Comparison of ENCODE assay signal across 10 cellular contexts in the genomic region with DNA sequence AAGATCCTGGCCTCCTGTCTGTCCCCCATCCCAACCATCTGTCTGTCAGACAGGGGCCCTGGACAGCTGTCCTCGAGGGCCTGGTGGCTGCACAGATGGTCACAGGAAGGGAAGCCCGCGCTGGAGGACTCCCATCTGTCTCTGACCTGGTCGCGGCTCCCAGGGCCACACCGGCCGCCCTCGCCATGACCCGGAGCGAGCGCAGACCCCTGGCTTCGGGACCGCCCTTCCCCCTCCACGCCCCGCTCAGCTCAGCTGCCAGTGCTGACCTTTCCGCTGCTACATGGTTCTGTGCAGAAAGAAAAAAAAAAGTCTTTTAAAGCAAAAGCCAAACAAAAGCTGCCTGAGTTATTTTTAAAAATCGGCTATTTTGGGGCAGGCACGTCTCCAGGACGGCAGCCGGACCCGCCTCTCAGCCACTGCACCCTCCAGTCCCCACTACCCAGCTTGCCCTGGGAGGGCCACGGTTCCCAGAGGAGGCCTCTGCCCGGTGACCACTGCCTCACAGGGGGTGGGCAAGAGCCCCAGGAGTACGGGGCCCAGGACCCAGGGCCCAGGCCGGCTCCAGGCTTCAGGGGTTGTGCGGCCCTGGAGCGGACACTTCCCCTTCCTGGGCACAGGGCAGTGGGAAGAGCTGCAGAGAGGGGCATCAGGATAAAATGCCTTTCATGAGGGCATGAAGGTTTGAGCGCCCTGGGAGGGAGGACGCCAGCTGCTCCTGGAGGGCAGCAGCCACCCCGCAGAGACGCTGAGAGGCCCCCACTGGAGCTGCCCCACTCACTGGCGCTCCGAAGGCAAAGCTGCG. TPM values are rescaled to one million over a fixed set of nuclear protein-coding genes. Genes with fewer than 3 reads are reported as not detected.
DNase-seq lines count a peak whose midpoint lies in the region; ATAC-seq and TF ChIP-seq lines count a peak whose summit lies in the region.
"Had no signal": no experiment of that assay in that cellular context is flagged by ENCODE, and none has a peak within 500 bp of the region (broad histone marks: within the 10 kb centered on the region; RNA-seq: fewer than 3 reads in every experiment).

No MANE protein-coding gene starts in this region.

- POLR2A ChIA-PET in IMR-90 (lab: Charles Lee; ENCODE audit: unreplicated experiment) (no interaction called here), HEK293T (lab: Yijun Ruan, JAX) (no interaction called here)

- H3K14ac ChIP-seq in IMR-90 (replicated peaks; ENCODE audit: low read depth, low read length) (peak overlapping the region; percentile 52), mesenchymal stem cell (ENCODE audit: low read length in 2 of 2) (peak overlapping the region in 1 of 2 experiments; percentile 68)

- H3K4me3 ChIP-seq in IMR-90 (ENCODE audit: insufficient read depth, low read depth, low read length) (no peak overlapping the region), mesenchymal stem cell (ENCODE audit: insufficient read depth in 1 of 2, low read depth in 1 of 2, low read length in 2 of 2) (peak overlapping the region in 1 of 2 experiments; percentile 41)

- H3K9me3 ChIP-seq in IMR-90 (ENCODE audit: control insufficient read depth, insufficient read depth, low read length) (no peaks in the 10 kb centered on the region), mesenchymal stem cell (ENCODE audit: control insufficient read depth, low read length) (no peaks in the 10 kb centered on the region)

- H3K18ac ChIP-seq in IMR-90 (ENCODE audit: low read depth, low read length) (no peak overlapping the region; the same call in 1 of the 2 replicates), mesenchymal stem cell (ENCODE audit: low read depth in 1 of 2, low read length in 2 of 2) (peak overlapping the region; percentile 50 to 92)

- ATAC-seq in IMR-90 (ENCODE audit: low read depth): peak; percentile 8
- no peak for ATAC-seq in GM18520 (IDR thresholded peaks at IDR 0.05; ENCODE audit: unreplicated experiment)

- H3K27me3 Mint-ChIP-seq in chondrocyte (ENCODE audit: low read depth): no peaks in the 10 kb centered on the region
- H3K27me3 Mint-ChIP-seq in T-helper 2 cell treated with Interferon-gamma antibody and Interleukin-4, amounts not matched to agents 5 μg/mL and 100 μg/mL, for 36 hours (ENCODE audit: low read depth): no peaks in the 10 kb centered on the region
- H3K27me3 Mint-ChIP-seq: memory B cell had no signal

- H2AK5ac ChIP-seq in IMR-90 (ENCODE audit: low read depth, low read length) (peak overlapping the region; percentile 83; the same call in 1 of the 2 replicates), mesenchymal stem cell (ENCODE audit: low read length, severe bottlenecking) (peak overlapping the region; percentile 98)

- dilution Hi-C loops in IMR-90 (cut with HindIII; ENCODE audit: low sequenced_read_pairs, unreplicated experiment): no loop called here

- BruUV-seq in IMR-90 (replicated peaks; lab: Mats Ljungman, UMichigan): no TSS peak

- no peaks in the 10 kb centered on the region for H3K9me3 Mint-ChIP-seq in chondrocyte (ENCODE audit: low read depth)
- no peaks in the 10 kb centered on the region for H3K9me3 Mint-ChIP-seq in T-helper 2 cell treated with Interferon-gamma antibody and Interleukin-4, amounts not matched to agents 5 μg/mL and 100 μg/mL, for 36 hours
- H3K9me3 Mint-ChIP-seq: memory B cell had no signal

- H3K9ac ChIP-seq in IMR-90 (ENCODE audit: low read depth, low read length) (no peak overlapping the region), mesenchymal stem cell (ENCODE audit: low read length) (peak overlapping the region; percentile 59)

- CTCF ChIA-PET in IMR-90 (lab: Yijun Ruan, JAX): interaction anchor here (1.3 to 1.4 kb wide), 2 partner anchors 12 to 13 kb away, joined by 4 read pairs; no protein-coding TSS in a partner anchor
- CTCF ChIA-PET in HEK293T (lab: Yijun Ruan, JAX): no interaction called here

- in situ Hi-C loops in IMR-90 (cut with MboI; ENCODE audit: low sequenced_read_pairs): no loop called here

- intact Hi-C loops in IMR-90 (cut with micrococcal nuclease): no loop called here

- peaks cover 6% of the 10 kb centered on the region; the same call in 1 of the 2 replicates for H3K36me3 ChIP-seq in IMR-90 (ENCODE audit: control insufficient read depth, insufficient read depth, low read length)
- H3K36me3 ChIP-seq in mesenchymal stem cell (ENCODE audit: control insufficient read depth in 1 of 2, insufficient read depth in 2 of 2, low read depth in 1 of 2, low read length in 2 of 2): peaks cover 0 to 89% of the 10 kb centered on the region in 2 experiments

- no peaks in the 10 kb centered on the region; the same call in 1 of the 2 replicates for H4K20me1 ChIP-seq in IMR-90 (ENCODE audit: insufficient read depth, low read length)

- TF ChIP-seq POLR2A in IMR-90 (IDR thresholded peaks at IDR 0.05; ENCODE audit: low read depth, low read length): no peak

- H2BK120ac ChIP-seq in IMR-90 (ENCODE audit: low read depth, low read length) (peak overlapping the region; percentile 62), mesenchymal stem cell (ENCODE audit: low read depth, low read length) (peak overlapping the region; percentile 75)

- peak overlapping the region; percentile 39; the same call in 1 of the 2 replicates for H2BK20ac ChIP-seq in IMR-90 (ENCODE audit: low read depth, low read length)

- peak overlapping the region; percentile 86 for H2AK9ac ChIP-seq in IMR-90 (replicated peaks; ENCODE audit: low read depth, low read length, poor library complexity)

- H2AFZ ChIP-seq in IMR-90 (replicated peaks; ENCODE audit: low read length, poor library complexity) (peak overlapping the region; percentile 69), mesenchymal stem cell (ENCODE audit: low read depth, low read length) (no peak overlapping the region)

- H3K4me1 ChIP-seq in IMR-90 (ENCODE audit: control insufficient read depth, insufficient read depth, low read length) (peaks cover 28% of the 10 kb centered on the region), mesenchymal stem cell (ENCODE audit: control insufficient read depth, insufficient read depth, low read depth, low read length) (peaks cover 90% of the 10 kb centered on the region)

- H3K9me1 ChIP-seq in IMR-90 (ENCODE audit: insufficient read depth, low read length): no peaks in the 10 kb centered on the region

- H4K5ac ChIP-seq in IMR-90 (ENCODE audit: low read depth, low read length): 0 out of 2 replicates have a peak overlapping the region, but pooled peaks have one; percentile 33

- DNase-seq in IMR-90: no peak
- no peak for DNase-seq in chondrocyte (ENCODE audit: low spot score)
- no peak for DNase-seq in mesenchymal stem cell
- peak in 1 of 49 donors; percentile 67 for DNase-seq in substantia nigra (lab: John Stamatoyannopoulos, UW)
- no peak for DNase-seq in HEK293T (ENCODE audit: extremely low spot score)
- DNase-seq in T-helper 2 cell treated with Interferon-gamma antibody and Interleukin-4, amounts not matched to agents 5 μg/mL and 100 μg/mL, for 36 hours (ENCODE audit: low spot score): no peak
- DNase-seq in HPDE6-E6E7 (ENCODE audit: extremely low spot score): no peak
- DNase-seq: NCI-H1048 had no signal

- H4K8ac ChIP-seq in IMR-90 (ENCODE audit: low read depth in 2 of 2, low read length in 2 of 2) (peak overlapping the region in 1 of 2 experiments; percentile 69; a peak in 1 of 4 replicates), mesenchymal stem cell (ENCODE audit: low read length) (peak overlapping the region; percentile 88)

- peaks cover 58% of the 10 kb centered on the region for H3K4me1 Mint-ChIP-seq in chondrocyte (ENCODE audit: low read depth)
- H3K4me1 Mint-ChIP-seq in T-helper 2 cell treated with Interferon-gamma antibody and Interleukin-4, amounts not matched to agents 5 μg/mL and 100 μg/mL, for 36 hours (ENCODE audit: low read depth): no peaks in the 10 kb centered on the region

- H3K79me1 ChIP-seq in IMR-90 (ENCODE audit: low read depth in 1 of 2, low read length in 2 of 2) (no peaks in the 10 kb centered on the region), mesenchymal stem cell (replicated peaks; ENCODE audit: low read length, poor library complexity, severe bottlenecking) (peaks cover 17% of the 10 kb centered on the region)

- 20% methylated on average over 1 of the region's 34 CpGs; no CpG with 5 or more reads in 1 of the 2 experiments for WGBS in IMR-90 (ENCODE audit: extremely low coverage in 2 of 2, insufficient read length in 1 of 2), 2 experiments
- 48% methylated on average over 34 of the region's 34 CpGs for WGBS in mesenchymal stem cell

- H2BK12ac ChIP-seq in mesenchymal stem cell (ENCODE audit: low read length in 2 of 2): peak overlapping the region; percentile 18 to 72

- H3K23ac ChIP-seq in IMR-90 (ENCODE audit: low read depth, low read length) (no peak overlapping the region), mesenchymal stem cell (ENCODE audit: low read length in 2 of 2) (peak overlapping the region in 1 of 2 experiments; percentile 23)

- peak overlapping the region; percentile 24; the same call in 1 of the 2 replicates for H3K27ac ChIP-seq in IMR-90 (ENCODE audit: insufficient read depth, low read length)
- H3K27ac ChIP-seq in mesenchymal stem cell (ENCODE audit: low read length, poor library complexity, severe bottlenecking): peak overlapping the region; percentile 96
- H3K27ac ChIP-seq in substantia nigra (ENCODE audit: low read depth, low read length, poor library complexity, severe bottlenecking): peak overlapping the region; percentile 59

- H2BK5ac ChIP-seq in IMR-90 (ENCODE audit: low read depth, low read length, poor library complexity, severe bottlenecking) (no peak overlapping the region), mesenchymal stem cell (ENCODE audit: low read depth, low read length, poor library complexity, severe bottlenecking) (peak overlapping the region; percentile 97)

- H3K4ac ChIP-seq in IMR-90 (ENCODE audit: low read depth, low read length) (peak overlapping the region; percentile 61; the same call in 1 of the 2 replicates), mesenchymal stem cell (ENCODE audit: low read depth in 1 of 2, low read length in 2 of 2) (peak overlapping the region; percentile 75 to 89)

- no peak for TF ChIP-seq RAD21 in IMR-90 (IDR thresholded peaks at IDR 0.05; ENCODE audit: low read length)

- H3K27me3 ChIP-seq in IMR-90 (ENCODE audit: control insufficient read depth, insufficient read depth, low read length) (no peaks in the 10 kb centered on the region), mesenchymal stem cell (ENCODE audit: control insufficient read depth in 1 of 2, insufficient read depth in 1 of 2, low read length in 2 of 2) (no peaks in the 10 kb centered on the region)

- peak overlapping the region; percentile 92 for H3K27ac Mint-ChIP-seq in chondrocyte (ENCODE audit: unreplicated experiment)
- no peak overlapping the region for H3K27ac Mint-ChIP-seq in T-helper 2 cell treated with Interferon-gamma antibody and Interleukin-4, amounts not matched to agents 5 μg/mL and 100 μg/mL, for 36 hours
- H3K27ac Mint-ChIP-seq: memory B cell had no signal

- H4K91ac ChIP-seq in IMR-90 (ENCODE audit: insufficient read depth, low read depth, low read length): peak overlapping the region; percentile 20; the same call in 1 of the 2 replicates
- H4K91ac ChIP-seq in mesenchymal stem cell (ENCODE audit: low read length): peak overlapping the region; percentile 57

- H2BK15ac ChIP-seq in IMR-90 (ENCODE audit: low read depth, low read length) (no peak overlapping the region), mesenchymal stem cell (ENCODE audit: low read depth, poor library complexity, severe bottlenecking) (peak overlapping the region; percentile 90)

- no peak for TF ChIP-seq CTCF in IMR-90 (conservative IDR thresholded peaks at IDR 0.05; ENCODE audit: low read depth, low read length)
- TF ChIP-seq CTCF in chondrocyte (IDR thresholded peaks at IDR 0.05): no peak

- peak overlapping the region; percentile 53 for H3K4me3 Mint-ChIP-seq in chondrocyte (ENCODE audit: unreplicated experiment)
- no peak overlapping the region for H3K4me3 Mint-ChIP-seq in T-helper 2 cell treated with Interferon-gamma antibody and Interleukin-4, amounts not matched to agents 5 μg/mL and 100 μg/mL, for 36 hours
- H3K4me3 Mint-ChIP-seq: memory B cell had no signal

- H3K4me2 ChIP-seq in IMR-90 (ENCODE audit: low read depth, low read length) (peak overlapping the region; percentile 36; the same call in 1 of the 2 replicates), mesenchymal stem cell (ENCODE audit: low read length, poor library complexity, severe bottlenecking) (peak overlapping the region; percentile 67)

- H3K56ac ChIP-seq in IMR-90 (ENCODE audit: extremely low read depth, insufficient read depth, low read length): no peak overlapping the region

- H3K36me3 Mint-ChIP-seq in chondrocyte (ENCODE audit: low read depth): no peaks in the 10 kb centered on the region
- no peaks in the 10 kb centered on the region for H3K36me3 Mint-ChIP-seq in T-helper 2 cell treated with Interferon-gamma antibody and Interleukin-4, amounts not matched to agents 5 μg/mL and 100 μg/mL, for 36 hours (ENCODE audit: low read depth)

RNA-seq across cellular contexts. Expression of a gene that starts 10.8 kb away (rescaled TPM):
- 0.56 and 0.90 TPM in 2 replicates for total RNA-seq in IMR-90 (2012; rRNA removed)
- polyA plus RNA-seq in IMR-90 (2012; rRNA removed): 7.3 and 11.4 TPM in 2 replicates
- polyA plus RNA-seq in IMR-90 (2012; cell fraction: cytosol; rRNA removed): 15.0 and 17.8 TPM in 2 replicates
- 27.9 and 77.8 TPM in 2 replicates for polyA plus RNA-seq in IMR-90 (2012; cell fraction: nucleus; rRNA removed; ENCODE audit: low replicate concordance)
- 156 to 368 TPM (median 355 TPM) in 3 replicates for total RNA-seq in chondrocyte
- 70.0 TPM for polyA plus RNA-seq in mesenchymal stem cell (2013, experiment 1 of 2)
- 65.1 TPM for polyA plus RNA-seq in mesenchymal stem cell (2013, experiment 2 of 2)

RNA-seq across cellular contexts. Expression of a gene that starts 30.6 kb away (rescaled TPM):
- total RNA-seq in IMR-90 (2012; rRNA removed) (2,710 and 3,846 TPM in 2 replicates), chondrocyte (830 to 911 TPM (median 873 TPM) in 3 replicates)
- polyA plus RNA-seq in IMR-90 (2012; rRNA removed): 4,298 and 4,766 TPM in 2 replicates
- polyA plus RNA-seq in IMR-90 (2012; cell fraction: cytosol; rRNA removed): 31,826 and 47,741 TPM in 2 replicates
- 3,277 and 3,813 TPM in 2 replicates for polyA plus RNA-seq in IMR-90 (2012; cell fraction: nucleus; rRNA removed; ENCODE audit: low replicate concordance)
- polyA plus RNA-seq in mesenchymal stem cell (2013, experiment 1 of 2): 2,383 TPM
- polyA plus RNA-seq in mesenchymal stem cell (2013, experiment 2 of 2): 2,319 TPM

RNA-seq across cellular contexts. Expression of a gene that starts 50.7 kb away (rescaled TPM):
- 1.1 and 1.4 TPM in 2 replicates for total RNA-seq in IMR-90 (2012; rRNA removed)
- polyA plus RNA-seq in IMR-90 (2012; rRNA removed): 5.1 TPM in 2 replicates
- 3.6 and 4.4 TPM in 2 replicates for polyA plus RNA-seq in IMR-90 (2012; cell fraction: cytosol; rRNA removed)
- polyA plus RNA-seq in IMR-90 (2012; cell fraction: nucleus; rRNA removed; ENCODE audit: low replicate concordance): 6.7 and 6.8 TPM in 2 replicates
- total RNA-seq in chondrocyte: 6.4 to 7.8 TPM (median 6.5 TPM) in 3 replicates
- polyA plus RNA-seq in mesenchymal stem cell (2013, experiment 1 of 2): 5.4 TPM
- 5.4 TPM for polyA plus RNA-seq in mesenchymal stem cell (2013, experiment 2 of 2)

RNA-seq across cellular contexts. Expression of a gene that starts 53.5 kb away (rescaled TPM):
- total RNA-seq in IMR-90 (2012; rRNA removed) (96.9 and 103 TPM in 2 replicates), chondrocyte (83.0 to 94.7 TPM (median 87.2 TPM) in 3 replicates)
- 149 and 188 TPM in 2 replicates for polyA plus RNA-seq in IMR-90 (2012; rRNA removed)
- polyA plus RNA-seq in IMR-90 (2012; cell fraction: cytosol; rRNA removed): 188 and 201 TPM in 2 replicates
- polyA plus RNA-seq in IMR-90 (2012; cell fraction: nucleus; rRNA removed; ENCODE audit: low replicate concordance): 76.7 and 165 TPM in 2 replicates
- polyA plus RNA-seq in mesenchymal stem cell (2013, experiment 1 of 2): 99.6 TPM
- 97.9 TPM for polyA plus RNA-seq in mesenchymal stem cell (2013, experiment 2 of 2)

Comparison
In these comparisons a context has a peak if more than half of its experiments do, and no peak if none do; other contexts are left out.
1. H3K27ac ChIP-seq: peak in every context shown above with its lines; median percentile 96 in mesenchymal stem cell; 59 in substantia nigra; 24 in IMR-90.
2. RNA of a gene that starts 10.8 kb away (total RNA-seq): 156 to 368 TPM in chondrocyte; 0.56 to 0.90 TPM in IMR-90; every median in the first group is over 10 times any median in the second.